In genomic region chr7:74242122-74242443, GRCh38 we compare ENCODE assay signal across 14 cellular contexts. TPM values are rescaled to one million over a fixed set of nuclear protein-coding genes. Genes with fewer than 3 reads are reported as not detected.
DNase-seq lines count a peak whose midpoint lies in the region; ATAC-seq and TF ChIP-seq lines count a peak whose summit lies in the region.
"Had no signal": no experiment of that assay in that cellular context is flagged by ENCODE, and none has a peak within 500 bp of the region (broad histone marks: within the 10 kb centered on the region; RNA-seq: fewer than 3 reads in every experiment).

No MANE protein-coding gene starts in this region.

- TF ChIP-seq CTCF in MCF 10A (IDR thresholded peaks at IDR 0.05; ENCODE audit: unreplicated experiment) (no peak), breast epithelium (IDR thresholded peaks at IDR 0.05) (no peak), Loucy (conservative IDR thresholded peaks at IDR 0.05; ENCODE audit: low read length) (no peak), endothelial cell (IDR thresholded peaks at IDR 0.05; ENCODE audit: unreplicated experiment) (no peak)

- H4K20me1 ChIP-seq in Loucy (ENCODE audit: insufficient read depth, low read length, poor library complexity, severe bottlenecking) = no peaks in the 10 kb centered on the region

- H3K9me3 ChIP-seq in breast epithelium (no peaks in the 10 kb centered on the region), Loucy (ENCODE audit: insufficient read depth, low read depth, low read length) (no peaks in the 10 kb centered on the region)

- H3K4me1 Mint-ChIP-seq in MCF 10A (ENCODE audit: insufficient read depth, unreplicated experiment) (no peaks in the 10 kb centered on the region), endothelial cell (ENCODE audit: unreplicated experiment) (peaks cover 2% of the 10 kb centered on the region)
- H3K4me1 Mint-ChIP-seq: GM23338 had no signal

- H3K27me3 Mint-ChIP-seq in MCF 10A (ENCODE audit: insufficient read depth, unreplicated experiment) (no peaks in the 10 kb centered on the region), endothelial cell (ENCODE audit: unreplicated experiment) (peaks cover 3% of the 10 kb centered on the region)

- H3K27ac Mint-ChIP-seq in MCF 10A (ENCODE audit: low read depth, unreplicated experiment) (peak overlapping the region; percentile 5), endothelial cell (ENCODE audit: unreplicated experiment) (no peak overlapping the region)
- H3K27ac Mint-ChIP-seq: GM23338 had no signal

- no peaks in the 10 kb centered on the region for H3K9me2 ChIP-seq in Loucy (replicated peaks; ENCODE audit: low read depth, low read length)

- no peaks in the 10 kb centered on the region for H3K9me3 Mint-ChIP-seq in MCF 10A (ENCODE audit: unreplicated experiment)
- no peaks in the 10 kb centered on the region for H3K9me3 Mint-ChIP-seq in endothelial cell (ENCODE audit: unreplicated experiment)
- H3K9me3 Mint-ChIP-seq: GM23338 had no signal

- H3K4me1 ChIP-seq in breast epithelium (no peaks in the 10 kb centered on the region), Loucy (ENCODE audit: insufficient read depth, low read length, poor library complexity, severe bottlenecking) (peaks cover 6% of the 10 kb centered on the region)

- no peak overlapping the region for H2AFZ ChIP-seq in Loucy (ENCODE audit: low read length)
- H2AFZ ChIP-seq: GM23338 had no signal

- H3K4me3 Mint-ChIP-seq in MCF 10A (ENCODE audit: unreplicated experiment) (no peak overlapping the region), endothelial cell (ENCODE audit: unreplicated experiment) (peak overlapping the region; percentile 70)
- H3K4me3 Mint-ChIP-seq: GM23338 had no signal

- intact Hi-C loops in MCF 10A (cut with micrococcal nuclease) (no loop called here), breast epithelium (cut with DNase I; ENCODE audit: low total_unique reads) (no loop called here)

- TF ChIP-seq POLR2A in breast epithelium (IDR thresholded peaks at IDR 0.05) = no peak

- CTCF ChIA-PET in MCF 10A (lab: Yijun Ruan, JAX) = interaction anchor here (2.7 kb wide), 1 partner anchor 160 kb away, joined by 14 read pairs; no protein-coding TSS in a partner anchor

- H3K4me3 ChIP-seq in breast epithelium = no peak overlapping the region
- no peak overlapping the region for H3K4me3 ChIP-seq in Loucy (ENCODE audit: low read length, poor library complexity, severe bottlenecking)
- H3K4me3 ChIP-seq: GM23338, SK-N-MC had no signal

- no peaks in the 10 kb centered on the region for H3K36me3 ChIP-seq in breast epithelium
- H3K36me3 ChIP-seq in Loucy (ENCODE audit: insufficient read depth, low read length) = peaks cover 73% of the 10 kb centered on the region; the same call in 1 of the 2 replicates

- H3K27me3 ChIP-seq in breast epithelium (no peaks in the 10 kb centered on the region), Loucy (ENCODE audit: insufficient read depth, low read length, poor library complexity, severe bottlenecking) (no peaks in the 10 kb centered on the region)

- H3K79me2 ChIP-seq in Loucy (ENCODE audit: insufficient read depth, low read length) = peaks cover 10% of the 10 kb centered on the region; the same call in 1 of the 2 replicates

- peak overlapping the region; percentile 20 for H3K4me2 ChIP-seq in Loucy (ENCODE audit: low read depth, low read length, poor library complexity, severe bottlenecking)
- H3K4me2 ChIP-seq: GM23338 had no signal

- no peak overlapping the region for H3K27ac ChIP-seq in breast epithelium
- H3K27ac ChIP-seq: SK-N-MC had no signal

- ATAC-seq in HG03439 (IDR thresholded peaks at IDR 0.05; ENCODE audit: unreplicated experiment) (no peak), GM18517 (IDR thresholded peaks at IDR 0.05; ENCODE audit: unreplicated experiment) (no peak)
- ATAC-seq: GM23338 had no signal

- no peaks in the 10 kb centered on the region for H3F3A ChIP-seq in Loucy (ENCODE audit: low read depth)

- DNase-seq in MCF 10A (ENCODE audit: unreplicated experiment) = no peak
- DNase-seq in breast epithelium (ENCODE audit: low spot score in 2 of 2) = no peak
- DNase-seq in endothelial cell (ENCODE audit: low spot score) = no peak
- DNase-seq in NCI-H2227 treated with DMSO at 0.1 percent for 48 hours (lab: John Stamatoyannopoulos, UW) = no peak
- no peak for DNase-seq in activated CD8-positive, alpha-beta memory T cell treated with anti-CD3 and anti-CD28 coated beads for 24 hours
- DNase-seq: NCI-H1092 treated with DMSO at 0.1 percent for 48 hours, NCI-H510A treated with DMSO at 0.1 percent for 48 hours, NCI-H774, SHP77 had no signal

- H3K9ac ChIP-seq in Loucy (ENCODE audit: low read depth, low read length, poor library complexity, severe bottlenecking) = no peak overlapping the region

- H3K36me3 Mint-ChIP-seq in MCF 10A (ENCODE audit: insufficient read depth, unreplicated experiment) (peaks cover 82% of the 10 kb centered on the region), endothelial cell (ENCODE audit: low read depth, unreplicated experiment) (peaks cover 27% of the 10 kb centered on the region)

- POLR2A ChIA-PET in MCF 10A (lab: Yijun Ruan, JAX) = interaction anchor here (0.7 kb wide), 1 partner anchor 12 kb away, joined by 3 read pairs; the partner anchor contains the start of gene RFC2

- BruUV-seq in MCF 10A (replicated peaks; lab: Mats Ljungman, UMichigan) = no TSS peak

RNA-seq across cellular contexts. Expression of gene RFC2, which starts 12.1 kb away (rescaled TPM):
- 16.3 and 35.0 TPM in 2 replicates for total RNA-seq in MCF 10A (2022)
- total RNA-seq in breast epithelium = 10 to 100 TPM; 15.4 to 25.6 (median 17.1) TPM
- total RNA-seq in endothelial cell (ENCODE audit: unreplicated experiment) = 38.8 TPM

RNA-seq across cellular contexts. Expression of gene LAT2, which starts 32.3 kb away (rescaled TPM):
- total RNA-seq in MCF 10A (2022) = 6.7 and 12.6 TPM in 2 replicates
- total RNA-seq in breast epithelium = 1 to 10 TPM; 6.9 to 9.4 (median 7.7) TPM
- total RNA-seq in endothelial cell (ENCODE audit: unreplicated experiment) = 0.64 TPM
- total RNA-seq: GM23338 had no signal

RNA-seq across cellular contexts. Expression of gene CLIP2, which starts 47.1 kb away (rescaled TPM):
- total RNA-seq in MCF 10A (2022) (13.7 and 14.2 TPM in 2 replicates), breast epithelium (10 to 100 TPM in 2 of 3 donors, 1 to 10 TPM in 1; 7.3 to 20.3 (median 13.0) TPM), endothelial cell (ENCODE audit: unreplicated experiment) (110 TPM)
